In the genomic region with DNA sequence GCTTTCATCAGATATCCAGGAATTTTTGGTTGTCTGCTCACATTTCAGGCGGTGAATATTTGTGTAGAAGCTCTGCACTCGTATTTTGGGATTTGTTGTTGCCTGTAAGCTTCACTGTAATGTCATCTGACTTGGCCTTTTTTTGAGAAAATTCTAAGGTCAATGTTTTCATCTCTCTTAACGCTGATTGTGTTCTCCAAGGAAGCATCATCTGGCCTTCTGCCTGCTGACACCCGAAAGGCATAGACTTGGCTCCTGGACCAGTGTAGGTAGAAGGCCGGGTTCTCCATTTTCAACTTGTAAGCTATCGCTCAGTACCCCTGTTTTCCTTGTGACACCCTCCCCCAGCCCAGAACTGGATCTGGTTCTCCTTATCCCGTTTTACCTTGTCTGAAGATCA, we compare ENCODE assay signal across 1 cellular context.
TF ChIP-seq lines count a peak whose summit lies in the region.

No MANE protein-coding gene starts in this region.

TF ChIP-seq in GM23338, 12 proteins besides CTCF, POLR2A, EP300 and RAD21 (continued from another document):
- TF ChIP-seq JUNB (IDR thresholded peaks at IDR 0.05; ENCODE audit: unreplicated experiment) (no peak), ZNF114 (CRISPR knock-in tag; IDR thresholded peaks at IDR 0.05) (no peak)
